In genomic region chr14:20609215-20610001, GRCh38 we compare ENCODE assay signal across 1 cellular context.
TF ChIP-seq lines count a peak whose summit lies in the region.

No MANE protein-coding gene starts in this region.

TF ChIP-seq in HepG2, 621 proteins besides CTCF, POLR2A, EP300 and RAD21 (continued from another document and continues in another):
- TF ChIP-seq UBTF (CRISPR knock-in tag; IDR thresholded peaks at IDR 0.05) (no peak; the same call in 1 of the 2 replicates), ZNF569 (CRISPR knock-in tag; IDR thresholded peaks at IDR 0.05; ENCODE audit: borderline replicate concordance) (no peak), SP1 (IDR thresholded peaks at IDR 0.05) (no peak), SP1 (CRISPR knock-in tag; IDR thresholded peaks at IDR 0.05) (peak; percentile 38; the same call in 1 of the 2 replicates), ZNF800 (CRISPR knock-in tag; IDR thresholded peaks at IDR 0.05) (no peak), ZNF576 (CRISPR knock-in tag; IDR thresholded peaks at IDR 0.05) (no peak), NFYB (CRISPR knock-in tag; IDR thresholded peaks at IDR 0.05) (no peak), ZSCAN20 (CRISPR knock-in tag; IDR thresholded peaks at IDR 0.05; ENCODE audit: borderline replicate concordance) (no peak), ZFP90 (CRISPR knock-in tag; IDR thresholded peaks at IDR 0.05; ENCODE audit: borderline replicate concordance) (0 out of 2 replicates have a peak, but pooled peaks have one; percentile 74), JDP2 (CRISPR knock-in tag; IDR thresholded peaks at IDR 0.05; ENCODE audit: borderline replicate concordance) (no peak), POGZ (CRISPR knock-in tag; IDR thresholded peaks at IDR 0.05) (no peak), RXRB (CRISPR knock-in tag; IDR thresholded peaks at IDR 0.05; ENCODE audit: borderline replicate concordance) (peak; percentile 36; the same call in 1 of the 2 replicates), REL (CRISPR knock-in tag; conservative IDR thresholded peaks at IDR 0.05) (no peak), RBM22 (optimal IDR thresholded peaks at IDR 0.05; ENCODE audit: low read length) (peak; percentile 93), ZNF382 (CRISPR knock-in tag; IDR thresholded peaks at IDR 0.05; ENCODE audit: borderline replicate concordance) (no peak), TRIM24 (CRISPR knock-in tag; IDR thresholded peaks at IDR 0.05) (no peak), NFE2 (CRISPR knock-in tag; IDR thresholded peaks at IDR 0.05) (no peak), ZNF441 (CRISPR knock-in tag; IDR thresholded peaks at IDR 0.05; ENCODE audit: borderline replicate concordance) (no peak), ZSCAN22 (CRISPR knock-in tag; IDR thresholded peaks at IDR 0.05) (no peak), RBFOX2 (IDR thresholded peaks at IDR 0.05; ENCODE audit: low read depth, low read length) (no peak), ZNF691 (CRISPR knock-in tag; IDR thresholded peaks at IDR 0.05; ENCODE audit: borderline replicate concordance, low read depth) (no peak), ZNF737 (CRISPR knock-in tag; IDR thresholded peaks at IDR 0.05; ENCODE audit: borderline replicate concordance) (no peak; the same call in 1 of the 2 replicates), MEIS2 (CRISPR knock-in tag; IDR thresholded peaks at IDR 0.05) (no peak), NFYC (CRISPR knock-in tag; IDR thresholded peaks at IDR 0.05) (peak; percentile 24; the same call in 1 of the 2 replicates), SOX5 (CRISPR knock-in tag; IDR thresholded peaks at IDR 0.05; ENCODE audit: borderline replicate concordance) (peak; percentile 45; the same call in 1 of the 2 replicates), CREB1 (IDR thresholded peaks at IDR 0.05) (peak; percentile 54; the same call in 1 of the 2 replicates), CREB1 (CRISPR knock-in tag; IDR thresholded peaks at IDR 0.05) (no peak; the same call in 1 of the 2 replicates), ZSCAN9 (CRISPR knock-in tag; IDR thresholded peaks at IDR 0.05; ENCODE audit: borderline replicate concordance) (no peak), STAG1 (CRISPR knock-in tag; IDR thresholded peaks at IDR 0.05) (peak; percentile 99), ZKSCAN1 (IDR thresholded peaks at IDR 0.05; ENCODE audit: low read length) (peak; percentile 51; the same call in 1 of the 2 replicates), SNAI1 (CRISPR knock-in tag; IDR thresholded peaks at IDR 0.05; ENCODE audit: borderline replicate concordance) (peak; percentile 96; the same call in 1 of the 2 replicates), ZNF543 (CRISPR knock-in tag; IDR thresholded peaks at IDR 0.05) (no peak), KDM6A (CRISPR knock-in tag; IDR thresholded peaks at IDR 0.05; ENCODE audit: low read depth) (no peak), KDM2A (CRISPR knock-in tag; IDR thresholded peaks at IDR 0.05; ENCODE audit: borderline replicate concordance, low read depth) (peak; percentile 58; the same call in 1 of the 2 replicates), ZNF644 (CRISPR knock-in tag; IDR thresholded peaks at IDR 0.05; ENCODE audit: low read depth) (0 out of 2 replicates have a peak, but pooled peaks have one; percentile 34), TP53 (CRISPR knock-in tag; conservative IDR thresholded peaks at IDR 0.05) (no peak), IKZF4 (CRISPR knock-in tag; IDR thresholded peaks at IDR 0.05; ENCODE audit: borderline replicate concordance, low read depth, not compliant biosample characterization) (peak; percentile 13), TBP (CRISPR knock-in tag; IDR thresholded peaks at IDR 0.05) (no peak), ZNF75D (CRISPR knock-in tag; IDR thresholded peaks at IDR 0.05; ENCODE audit: borderline replicate concordance) (no peak), CHD2 (IDR thresholded peaks at IDR 0.05; ENCODE audit: low read depth, low read length) (no peak), SCMH1 (CRISPR knock-in tag; IDR thresholded peaks at IDR 0.05; ENCODE audit: borderline replicate concordance) (no peak), ZNF562 (CRISPR knock-in tag; IDR thresholded peaks at IDR 0.05; ENCODE audit: borderline replicate concordance) (no peak)
- TF ChIP-seq, protein P1, sequence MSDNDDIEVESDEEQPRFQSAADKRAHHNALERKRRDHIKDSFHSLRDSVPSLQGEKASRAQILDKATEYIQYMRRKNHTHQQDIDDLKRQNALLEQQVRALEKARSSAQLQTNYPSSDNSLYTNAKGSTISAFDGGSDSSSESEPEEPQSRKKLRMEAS (IDR thresholded peaks at IDR 0.05): no peak; the same call in 1 of the 2 replicates
- TF ChIP-seq, protein P2, sequence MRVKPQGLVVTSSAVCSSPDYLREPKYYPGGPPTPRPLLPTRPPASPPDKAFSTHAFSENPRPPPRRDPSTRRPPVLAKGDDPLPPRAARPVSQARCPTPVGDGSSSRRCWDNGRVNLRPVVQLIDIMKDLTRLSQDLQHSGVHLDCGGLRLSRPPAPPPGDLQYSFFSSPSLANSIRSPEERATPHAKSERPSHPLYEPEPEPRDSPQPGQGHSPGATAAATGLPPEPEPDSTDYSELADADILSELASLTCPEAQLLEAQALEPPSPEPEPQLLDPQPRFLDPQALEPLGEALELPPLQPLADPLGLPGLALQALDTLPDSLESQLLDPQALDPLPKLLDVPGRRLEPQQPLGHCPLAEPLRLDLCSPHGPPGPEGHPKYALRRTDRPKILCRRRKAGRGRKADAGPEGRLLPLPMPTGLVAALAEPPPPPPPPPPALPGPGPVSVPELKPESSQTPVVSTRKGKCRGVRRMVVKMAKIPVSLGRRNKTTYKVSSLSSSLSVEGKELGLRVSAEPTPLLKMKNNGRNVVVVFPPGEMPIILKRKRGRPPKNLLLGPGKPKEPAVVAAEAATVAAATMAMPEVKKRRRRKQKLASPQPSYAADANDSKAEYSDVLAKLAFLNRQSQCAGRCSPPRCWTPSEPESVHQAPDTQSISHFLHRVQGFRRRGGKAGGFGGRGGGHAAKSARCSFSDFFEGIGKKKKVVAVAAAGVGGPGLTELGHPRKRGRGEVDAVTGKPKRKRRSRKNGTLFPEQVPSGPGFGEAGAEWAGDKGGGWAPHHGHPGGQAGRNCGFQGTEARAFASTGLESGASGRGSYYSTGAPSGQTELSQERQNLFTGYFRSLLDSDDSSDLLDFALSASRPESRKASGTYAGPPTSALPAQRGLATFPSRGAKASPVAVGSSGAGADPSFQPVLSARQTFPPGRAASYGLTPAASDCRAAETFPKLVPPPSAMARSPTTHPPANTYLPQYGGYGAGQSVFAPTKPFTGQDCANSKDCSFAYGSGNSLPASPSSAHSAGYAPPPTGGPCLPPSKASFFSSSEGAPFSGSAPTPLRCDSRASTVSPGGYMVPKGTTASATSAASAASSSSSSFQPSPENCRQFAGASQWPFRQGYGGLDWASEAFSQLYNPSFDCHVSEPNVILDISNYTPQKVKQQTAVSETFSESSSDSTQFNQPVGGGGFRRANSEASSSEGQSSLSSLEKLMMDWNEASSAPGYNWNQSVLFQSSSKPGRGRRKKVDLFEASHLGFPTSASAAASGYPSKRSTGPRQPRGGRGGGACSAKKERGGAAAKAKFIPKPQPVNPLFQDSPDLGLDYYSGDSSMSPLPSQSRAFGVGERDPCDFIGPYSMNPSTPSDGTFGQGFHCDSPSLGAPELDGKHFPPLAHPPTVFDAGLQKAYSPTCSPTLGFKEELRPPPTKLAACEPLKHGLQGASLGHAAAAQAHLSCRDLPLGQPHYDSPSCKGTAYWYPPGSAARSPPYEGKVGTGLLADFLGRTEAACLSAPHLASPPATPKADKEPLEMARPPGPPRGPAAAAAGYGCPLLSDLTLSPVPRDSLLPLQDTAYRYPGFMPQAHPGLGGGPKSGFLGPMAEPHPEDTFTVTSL (CRISPR knock-in tag; IDR thresholded peaks at IDR 0.05; ENCODE audit: borderline replicate concordance): no peak
- TF ChIP-seq, protein P3, sequence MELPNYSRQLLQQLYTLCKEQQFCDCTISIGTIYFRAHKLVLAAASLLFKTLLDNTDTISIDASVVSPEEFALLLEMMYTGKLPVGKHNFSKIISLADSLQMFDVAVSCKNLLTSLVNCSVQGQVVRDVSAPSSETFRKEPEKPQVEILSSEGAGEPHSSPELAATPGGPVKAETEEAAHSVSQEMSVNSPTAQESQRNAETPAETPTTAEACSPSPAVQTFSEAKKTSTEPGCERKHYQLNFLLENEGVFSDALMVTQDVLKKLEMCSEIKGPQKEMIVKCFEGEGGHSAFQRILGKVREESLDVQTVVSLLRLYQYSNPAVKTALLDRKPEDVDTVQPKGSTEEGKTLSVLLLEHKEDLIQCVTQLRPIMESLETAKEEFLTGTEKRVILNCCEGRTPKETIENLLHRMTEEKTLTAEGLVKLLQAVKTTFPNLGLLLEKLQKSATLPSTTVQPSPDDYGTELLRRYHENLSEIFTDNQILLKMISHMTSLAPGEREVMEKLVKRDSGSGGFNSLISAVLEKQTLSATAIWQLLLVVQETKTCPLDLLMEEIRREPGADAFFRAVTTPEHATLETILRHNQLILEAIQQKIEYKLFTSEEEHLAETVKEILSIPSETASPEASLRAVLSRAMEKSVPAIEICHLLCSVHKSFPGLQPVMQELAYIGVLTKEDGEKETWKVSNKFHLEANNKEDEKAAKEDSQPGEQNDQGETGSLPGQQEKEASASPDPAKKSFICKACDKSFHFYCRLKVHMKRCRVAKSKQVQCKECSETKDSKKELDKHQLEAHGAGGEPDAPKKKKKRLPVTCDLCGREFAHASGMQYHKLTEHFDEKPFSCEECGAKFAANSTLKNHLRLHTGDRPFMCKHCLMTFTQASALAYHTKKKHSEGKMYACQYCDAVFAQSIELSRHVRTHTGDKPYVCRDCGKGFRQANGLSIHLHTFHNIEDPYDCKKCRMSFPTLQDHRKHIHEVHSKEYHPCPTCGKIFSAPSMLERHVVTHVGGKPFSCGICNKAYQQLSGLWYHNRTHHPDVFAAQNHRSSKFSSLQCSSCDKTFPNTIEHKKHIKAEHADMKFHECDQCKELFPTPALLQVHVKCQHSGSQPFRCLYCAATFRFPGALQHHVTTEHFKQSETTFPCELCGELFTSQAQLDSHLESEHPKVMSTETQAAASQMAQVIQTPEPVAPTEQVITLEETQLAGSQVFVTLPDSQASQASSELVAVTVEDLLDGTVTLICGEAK (IDR thresholded peaks at IDR 0.05): no peak
- TF ChIP-seq, protein P3 (CRISPR knock-in tag; IDR thresholded peaks at IDR 0.05): no peak
